ENCODE assay signal across 12 cellular contexts in genomic region chr4:120007171-120007894, GRCh38. TPM values are rescaled to one million over a fixed set of nuclear protein-coding genes. Genes with fewer than 3 reads are reported as not detected.
DNase-seq lines count a peak whose midpoint lies in the region; ATAC-seq and TF ChIP-seq lines count a peak whose summit lies in the region.
"Had no signal": no experiment of that assay in that cellular context is flagged by ENCODE, and none has a peak within 500 bp of the region (broad histone marks: within the 10 kb centered on the region; RNA-seq: fewer than 3 reads in every experiment).

No MANE protein-coding gene starts in this region.

- 43 to 47% methylated on average over 5 of the region's 5 CpGs for WGBS in heart right ventricle, 2 donors
- WGBS in esophagus squamous epithelium, 2 donors, result 14 to 23% methylated on average over 5 of the region's 5 CpGs

- peaks cover 29% of the 10 kb centered on the region for H3K4me1 ChIP-seq in adipocyte (ENCODE audit: control insufficient read depth, insufficient read depth, low read length)
- peaks cover 0 to 4% (median 0%) of the 10 kb centered on the region in 9 donors for H3K4me1 ChIP-seq in heart right ventricle
- H3K4me1 ChIP-seq in esophagus squamous epithelium, result no peaks in the 10 kb centered on the region

- H3K4me3 Mint-ChIP-seq in HFFc6, result no peak overlapping the region
- H3K4me3 Mint-ChIP-seq: CD4-positive, CD25-positive, alpha-beta regulatory T cell; neural crest cell had no signal

- no peak for TF ChIP-seq POLR2A in esophagus squamous epithelium (IDR thresholded peaks at IDR 0.05)

- H3K9me3 Mint-ChIP-seq in HFFc6, result no peaks in the 10 kb centered on the region
- H3K9me3 Mint-ChIP-seq: neural crest cell had no signal

- H3K27ac ChIP-seq in heart right ventricle (no peak overlapping the region), esophagus squamous epithelium (no peak overlapping the region)
- H3K27ac ChIP-seq: SJCRH30 had no signal

- H3K4me3 ChIP-seq in adipocyte (ENCODE audit: low read length), result no peak overlapping the region
- no peak overlapping the region for H3K4me3 ChIP-seq in heart right ventricle
- no peak overlapping the region for H3K4me3 ChIP-seq in esophagus squamous epithelium
- H3K4me3 ChIP-seq: SJCRH30 had no signal

- intact Hi-C loops in heart right ventricle (cut with DNase I) (no loop called here), esophagus squamous epithelium (cut with DNase I) (no loop called here)

- no peaks in the 10 kb centered on the region for H3K27me3 ChIP-seq in adipocyte (replicated peaks; ENCODE audit: control insufficient read depth, insufficient read depth, low read length)
- no peaks in the 10 kb centered on the region for H3K27me3 ChIP-seq in heart right ventricle
- H3K27me3 ChIP-seq in esophagus squamous epithelium, result no peaks in the 10 kb centered on the region
- H3K27me3 ChIP-seq: SJCRH30 had no signal

- H3K27ac Mint-ChIP-seq in HFFc6, result peak overlapping the region; percentile 57; the same call in 1 of the 2 replicates
- H3K27ac Mint-ChIP-seq: CD4-positive, CD25-positive, alpha-beta regulatory T cell had no signal

- peak; percentile 15 for DNase-seq in AG08396 (ENCODE audit: low spot score)
- DNase-seq in HFFc6, result peak; percentile 70
- peak; percentile 84 for DNase-seq in adipocyte (ENCODE audit: low read depth)
- peak; percentile 92 for DNase-seq in iris pigment epithelial cell (ENCODE audit: low read depth)
- DNase-seq in heart right ventricle, result no peak
- DNase-seq in NCI-H446 (lab: John Stamatoyannopoulos, UW), result no peak
- no peak for DNase-seq in esophagus squamous epithelium (lab: John Stamatoyannopoulos, UW)
- DNase-seq in NCI-H524 (lab: John Stamatoyannopoulos, UW), result no peak
- DNase-seq: activated gamma-delta T cell treated with Interleukin-2 at 50 U/mL for 16 hours; CD4-positive, CD25-positive, alpha-beta regulatory T cell had no signal

- TF ChIP-seq CTCF in HFFc6 (IDR thresholded peaks at IDR 0.05) (no peak), heart right ventricle (IDR thresholded peaks at IDR 0.05) (no peak), esophagus squamous epithelium (IDR thresholded peaks at IDR 0.05) (no peak)

- H3K36me3 ChIP-seq in adipocyte (ENCODE audit: control insufficient read depth, insufficient read depth, low read length, severe bottlenecking) (no peaks in the 10 kb centered on the region), heart right ventricle (no peaks in the 10 kb centered on the region), esophagus squamous epithelium (no peaks in the 10 kb centered on the region)
- H3K36me3 ChIP-seq: SJCRH30 had no signal

- H3K4me1 Mint-ChIP-seq in HFFc6 (ENCODE audit: low read depth), result peaks cover 24% of the 10 kb centered on the region
- H3K4me1 Mint-ChIP-seq: CD4-positive, CD25-positive, alpha-beta regulatory T cell; neural crest cell had no signal

- no peaks in the 10 kb centered on the region for H3K36me3 Mint-ChIP-seq in HFFc6 (ENCODE audit: low read depth)
- H3K36me3 Mint-ChIP-seq: CD4-positive, CD25-positive, alpha-beta regulatory T cell had no signal

- H3K9me3 ChIP-seq in adipocyte (ENCODE audit: control insufficient read depth, low read length) (no peaks in the 10 kb centered on the region), heart right ventricle (no peaks in the 10 kb centered on the region), esophagus squamous epithelium (no peaks in the 10 kb centered on the region)
- H3K9me3 ChIP-seq: SJCRH30 had no signal

- no peak for ATAC-seq in heart right ventricle

- no peak overlapping the region for H3K9ac ChIP-seq in adipocyte (ENCODE audit: low read length)

- H3K27me3 Mint-ChIP-seq in HFFc6 (ENCODE audit: insufficient read depth), result peaks cover 3% of the 10 kb centered on the region; the same call in 1 of the 2 replicates

RNA-seq across cellular contexts. Expression of gene MAD2L1, which starts 59.3 kb away (rescaled TPM):
- total RNA-seq in HFFc6 (2021; fragmentation: NEBNext Ultra II Directional; extraction: Animal tissue kit (Norgen Biotek cat#: 25700)), result 10 to 100 TPM; 18.3 to 36.5 (median 31.6) TPM
- total RNA-seq in heart right ventricle (1 to 10 TPM; 1.2 to 3.3 (median 1.9) TPM), esophagus squamous epithelium (10 to 100 TPM in 3 of 4 donors, 1 to 10 TPM in 1; 1.8 to 20.3 (median 13.1) TPM)
- under 1 TPM; 0.59 to 0.65 TPM for polyA plus RNA-seq in heart right ventricle

Comparison
In these comparisons a context has a peak if more than half of its experiments do, and no peak if none do; other contexts are left out.
1. DNase-seq: peak in AG08396 (single experiment), HFFc6 (single experiment), adipocyte (single experiment) and iris pigment epithelial cell (single experiment); none in heart right ventricle (0 of 2), NCI-H446 (0 of 2), esophagus squamous epithelium (single experiment) and NCI-H524 (0 of 2).